In the genomic region with DNA sequence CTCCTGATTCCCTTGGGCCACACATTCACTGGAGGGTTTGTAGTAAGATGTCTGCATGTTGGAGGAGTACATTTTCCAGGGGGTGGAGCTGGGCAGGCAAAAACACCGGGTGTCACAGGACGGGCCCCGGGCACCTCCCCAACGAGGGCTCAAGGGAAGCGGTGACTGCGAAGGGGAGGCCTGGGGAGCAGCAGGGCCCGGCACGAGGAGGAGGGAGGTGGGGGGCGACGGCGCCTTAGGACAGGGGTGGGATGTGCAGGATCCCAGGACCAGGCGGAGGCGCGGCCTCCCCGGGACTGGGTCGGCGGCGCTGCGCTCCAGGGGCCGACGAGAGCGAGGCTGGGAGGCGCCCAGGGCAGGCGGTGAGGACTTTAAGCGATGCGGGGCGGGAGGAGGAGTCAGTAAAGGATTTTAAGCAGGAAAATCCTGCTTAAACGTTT, we compare ENCODE assay signal across 8 cellular contexts. TPM values are rescaled to one million over a fixed set of nuclear protein-coding genes. Genes with fewer than 3 reads are reported as not detected.
DNase-seq lines count a peak whose midpoint lies in the region; ATAC-seq and TF ChIP-seq lines count a peak whose summit lies in the region.

No MANE protein-coding gene starts in this region.

- H3K9ac ChIP-seq in fibroblast of lung (ENCODE audit: insufficient read depth, low read length): peak overlapping the region; percentile 92
- peak overlapping the region; percentile 90 for H3K9ac ChIP-seq in neural cell (ENCODE audit: low read length)

- intact Hi-C loops in CD4-positive, alpha-beta memory T cell (cut with micrococcal nuclease): loop anchor here (1.0 to 5.0 kb wide), 7 partner anchors 57 to 913 kb away; a partner anchor contains a TSS

- peaks cover 22 to 53% (median 38%) of the 10 kb centered on the region in 4 donors for H3K4me1 Mint-ChIP-seq in CD4-positive, alpha-beta memory T cell

- CTCF ChIA-PET in CD4-positive, alpha-beta memory T cell (lab: Charles Lee; ENCODE audit: partially characterized antibody): no interaction called here

- DNase-seq in CD4-positive, alpha-beta memory T cell: peak; percentile 26 to 59 (median 32)
- DNase-seq in LNCaP clone FGC (ENCODE audit: low read depth) (no peak), fibroblast of lung (ENCODE audit: low read depth in 2 of 2) (peak; percentile 24 to 32), upper lobe of left lung (peak; percentile 29 to 89)
- DNase-seq in activated CD8-positive, alpha-beta memory T cell treated with anti-CD3 and anti-CD28 coated beads, Interleukin-2, amount 50 U/mL, for 48 hours: peak; percentile 67

- no peaks in the 10 kb centered on the region for H3K9me3 ChIP-seq in CD4-positive, alpha-beta memory T cell (ENCODE audit: control insufficient read depth in 1 of 2, low read length in 2 of 2)
- no peaks in the 10 kb centered on the region for H3K9me3 ChIP-seq in fibroblast of lung (ENCODE audit: control insufficient read depth, insufficient read depth, low read depth, low read length)
- no peaks in the 10 kb centered on the region for H3K9me3 ChIP-seq in neural cell (ENCODE audit: low read length)
- peaks cover 0 to 3% (median 0%) of the 10 kb centered on the region in 4 donors for H3K9me3 ChIP-seq in upper lobe of left lung

- TF ChIP-seq EP300 in neural cell (conservative IDR thresholded peaks at IDR 0.05; ENCODE audit: poor library complexity, severe bottlenecking): no peak
- no peak for TF ChIP-seq EP300 in upper lobe of left lung (IDR thresholded peaks at IDR 0.05)

- no peaks in the 10 kb centered on the region for H3K27me3 ChIP-seq in CD4-positive, alpha-beta memory T cell (ENCODE audit: insufficient read depth, low read length)
- H3K27me3 ChIP-seq in fibroblast of lung (ENCODE audit: control insufficient read depth, insufficient read depth, low read length) (no peaks in the 10 kb centered on the region), neural cell (ENCODE audit: insufficient read depth, low read depth, low read length) (no peaks in the 10 kb centered on the region), upper lobe of left lung (no peaks in the 10 kb centered on the region)

- peaks cover 0 to 28% (median 8%) of the 10 kb centered on the region in 8 donors for H3K9me3 Mint-ChIP-seq in CD4-positive, alpha-beta memory T cell

- peak overlapping the region; percentile 92 to 96 for H3K4me3 ChIP-seq in CD4-positive, alpha-beta memory T cell (ENCODE audit: low read length in 2 of 2)
- peak overlapping the region; percentile 97 for H3K4me3 ChIP-seq in LNCaP clone FGC (ENCODE audit: low read depth, low read length)
- peak overlapping the region; percentile 80 to 99 (median 94) for H3K4me3 ChIP-seq in fibroblast of lung (replicated peaks in 1 of 4; ENCODE audit: control extremely low read depth in 1 of 4, insufficient read depth in 1 of 4, low read depth in 3 of 4, low read length in 4 of 4)
- H3K4me3 ChIP-seq in neural cell (ENCODE audit: low read length): peak overlapping the region; percentile 94
- peak overlapping the region; percentile 58 to 92 (median 84) for H3K4me3 ChIP-seq in upper lobe of left lung

- no peak for TF ChIP-seq RAD21 in neural cell (conservative IDR thresholded peaks at IDR 0.05)

- H3K9me2 ChIP-seq in neural cell (ENCODE audit: insufficient read depth, low read length): no peaks in the 10 kb centered on the region

- no peak for TF ChIP-seq POLR2A in upper lobe of left lung (IDR thresholded peaks at IDR 0.05)

- H3K4me2 ChIP-seq in fibroblast of lung (ENCODE audit: extremely low read depth, insufficient read depth, low read length) (peak overlapping the region; percentile 96), neural cell (ENCODE audit: low read length) (peak overlapping the region; percentile 88)

- WGBS in upper lobe of left lung, 2 donors: 1% methylated on average over 27 to 28 of the region's 28 CpGs

- H3K36me3 ChIP-seq in CD4-positive, alpha-beta memory T cell (ENCODE audit: insufficient read depth, low read length): peaks cover 10% of the 10 kb centered on the region
- no peaks in the 10 kb centered on the region for H3K36me3 ChIP-seq in fibroblast of lung (ENCODE audit: control insufficient read depth, insufficient read depth, low read length)
- no peaks in the 10 kb centered on the region for H3K36me3 ChIP-seq in neural cell (ENCODE audit: insufficient read depth, low read length)
- peaks cover 0 to 17% (median 5%) of the 10 kb centered on the region in 4 donors for H3K36me3 ChIP-seq in upper lobe of left lung

- no peaks in the 10 kb centered on the region for H3F3A ChIP-seq in neural cell (ENCODE audit: insufficient read depth, low read length, poor library complexity, severe bottlenecking)

- TF ChIP-seq CTCF in LNCaP clone FGC (IDR thresholded peaks at IDR 0.05; ENCODE audit: control insufficient read depth, extremely low read depth, insufficient read depth): 0 out of 2 replicates have a peak, but pooled peaks have one; percentile 3
- TF ChIP-seq CTCF in fibroblast of lung (conservative IDR thresholded peaks at IDR 0.05 in 1 of 2, IDR thresholded peaks at IDR 0.05 in 1 of 2; ENCODE audit: low read depth in 1 of 2, low read length in 2 of 2): no peak
- TF ChIP-seq CTCF in neural cell (IDR thresholded peaks at IDR 0.05; ENCODE audit: poor library complexity, severe bottlenecking): no peak
- no peak for TF ChIP-seq CTCF in upper lobe of left lung (IDR thresholded peaks at IDR 0.05)

- H3K79me2 ChIP-seq in fibroblast of lung (ENCODE audit: control insufficient read depth, insufficient read depth, low read length) (peaks cover 28% of the 10 kb centered on the region), neural cell (replicated peaks; ENCODE audit: insufficient read depth, low read length) (peaks cover 23% of the 10 kb centered on the region)

- no peaks in the 10 kb centered on the region for H3K27me3 Mint-ChIP-seq in CD4-positive, alpha-beta memory T cell

- H4K20me1 ChIP-seq in fibroblast of lung (ENCODE audit: control insufficient read depth, extremely low read depth, insufficient read depth, low read length) (no peaks in the 10 kb centered on the region), neural cell (ENCODE audit: insufficient read depth) (no peaks in the 10 kb centered on the region)

- peak overlapping the region; percentile 91 to 98 (median 95) for H3K27ac Mint-ChIP-seq in CD4-positive, alpha-beta memory T cell

- peak overlapping the region; percentile 91 for H2AFZ ChIP-seq in fibroblast of lung (ENCODE audit: low read length)
- H2AFZ ChIP-seq in neural cell (ENCODE audit: low read depth, low read length): peak overlapping the region; percentile 54

- POLR2A ChIA-PET in CD4-positive, alpha-beta memory T cell (lab: Charles Lee; ENCODE audit: partially characterized antibody): interaction anchor here (1.0 to 2.1 kb wide), 3 partner anchors 55 to 1053 kb away, joined by 3 to 8 read pairs (median 5); a partner anchor contains a TSS

- peak overlapping the region; percentile 87 to 96 (median 95) for H3K4me3 Mint-ChIP-seq in CD4-positive, alpha-beta memory T cell

- ATAC-seq in GM21528 (IDR thresholded peaks at IDR 0.05; ENCODE audit: low FRiP score, unreplicated experiment) (peak; percentile 33), upper lobe of left lung (ENCODE audit: low FRiP score in 2 of 2) (peak; percentile 60 to 64), GM18870 (IDR thresholded peaks at IDR 0.05; ENCODE audit: unreplicated experiment) (no peak)

- H3K36me3 Mint-ChIP-seq in CD4-positive, alpha-beta memory T cell: peaks cover 20 to 36% of the 10 kb centered on the region in 2 donors

- peaks cover 30% of the 10 kb centered on the region for H3K4me1 ChIP-seq in CD4-positive, alpha-beta memory T cell (ENCODE audit: insufficient read depth, low read length)
- H3K4me1 ChIP-seq in fibroblast of lung (ENCODE audit: control insufficient read depth, extremely low read depth, insufficient read depth, low read length) (no peaks in the 10 kb centered on the region), upper lobe of left lung (peaks cover 12 to 27% (median 17%) of the 10 kb centered on the region in 4 donors)

- H3K27ac ChIP-seq in CD4-positive, alpha-beta memory T cell (ENCODE audit: low read depth, low read length): peak overlapping the region; percentile 84
- peak overlapping the region; percentile 97 for H3K27ac ChIP-seq in fibroblast of lung (ENCODE audit: insufficient read depth, low read length)
- H3K27ac ChIP-seq in neural cell (ENCODE audit: low read length): peak overlapping the region; percentile 76
- peak overlapping the region; percentile 91 to 94 (median 92) for H3K27ac ChIP-seq in upper lobe of left lung

TF ChIP-seq in neural cell, 6 proteins besides CTCF, POLR2A, EP300 and RAD21 (continues in another document):
- no peak for TF ChIP-seq POLR2AphosphoS5 (IDR thresholded peaks at IDR 0.05)

RNA-seq across cellular contexts. Expression of a gene that starts 0.5 kb away (rescaled TPM):
- 10 to 100 TPM; 72.0 to 81.1 TPM for total RNA-seq in CD4-positive, alpha-beta memory T cell
- 10 to 100 TPM; 19.0 to 31.0 TPM for polyA plus RNA-seq in CD4-positive, alpha-beta memory T cell
- total RNA-seq in fibroblast of lung (22.6 and 28.9 TPM in 2 replicates), upper lobe of left lung (100 to 1,000 TPM in 1 of 6 donors, 10 to 100 TPM in 5; 25.0 to 150 (median 48.5) TPM)
- polyA plus RNA-seq in fibroblast of lung (13.1 and 21.0 TPM in 2 replicates), neural cell (28.1 and 38.8 TPM in 2 replicates)
- polyA plus RNA-seq in fibroblast of lung (2012): 7.9 and 13.3 TPM in 2 replicates
- polyA minus RNA-seq in fibroblast of lung (ENCODE audit: low replicate concordance) (10.5 and 12.0 TPM in 2 replicates), neural cell (71.6 and 76.3 TPM in 2 replicates)

RNA-seq across cellular contexts. Expression of a gene that starts 30.0 kb away (rescaled TPM):
- total RNA-seq in CD4-positive, alpha-beta memory T cell: 1 to 10 TPM; 1.0 to 1.3 TPM
- polyA plus RNA-seq in CD4-positive, alpha-beta memory T cell: 1 to 10 TPM; 1.6 to 1.8 TPM
- 11.8 and 15.7 TPM in 2 replicates for total RNA-seq in fibroblast of lung
- 7.2 and 9.9 TPM in 2 replicates for polyA plus RNA-seq in fibroblast of lung
- 4.2 and 5.9 TPM in 2 replicates for polyA plus RNA-seq in fibroblast of lung (2012)
- polyA minus RNA-seq in fibroblast of lung (ENCODE audit: low replicate concordance): 0.44 and 3.2 TPM in 2 replicates
- polyA plus RNA-seq in neural cell: 25.9 and 27.2 TPM in 2 replicates
- 35.1 and 37.4 TPM in 2 replicates for polyA minus RNA-seq in neural cell
- total RNA-seq in upper lobe of left lung: 1 to 10 TPM; 2.4 to 7.9 (median 4.3) TPM

RNA-seq across cellular contexts. Expression of a gene that starts 56.1 kb away (rescaled TPM):
- total RNA-seq in CD4-positive, alpha-beta memory T cell: 10 to 100 TPM; 23.0 to 24.3 TPM
- polyA plus RNA-seq in CD4-positive, alpha-beta memory T cell: 1 to 10 TPM; 3.4 to 4.5 TPM
- total RNA-seq in fibroblast of lung (8.5 and 10.6 TPM in 2 replicates), upper lobe of left lung (10 to 100 TPM in 4 of 6 donors, 1 to 10 TPM in 2; 5.3 to 21.0 (median 10.3) TPM)
- polyA plus RNA-seq in fibroblast of lung (5.6 and 5.7 TPM in 2 replicates), neural cell (7.4 and 7.7 TPM in 2 replicates)
- polyA plus RNA-seq in fibroblast of lung (2012): 3.0 and 3.3 TPM in 2 replicates
- polyA minus RNA-seq in fibroblast of lung (ENCODE audit: low replicate concordance) (2.4 and 5.8 TPM in 2 replicates), neural cell (21.7 and 27.1 TPM in 2 replicates)

RNA-seq across cellular contexts. Expression of a gene that starts 58.2 kb away (rescaled TPM):
- total RNA-seq in CD4-positive, alpha-beta memory T cell: not detected
- not detected for polyA plus RNA-seq in CD4-positive, alpha-beta memory T cell
- total RNA-seq in fibroblast of lung: not detected in 2 replicates
- 0.10 TPM in 1 of 2 replicates, not detected in the other for polyA plus RNA-seq in fibroblast of lung
- polyA plus RNA-seq in fibroblast of lung (2012): not detected in 2 replicates
- not detected in 2 replicates for polyA minus RNA-seq in fibroblast of lung (ENCODE audit: low replicate concordance)
- polyA plus RNA-seq in neural cell: not detected in 2 replicates
- polyA minus RNA-seq in neural cell: not detected in 2 replicates
- not detected for total RNA-seq in upper lobe of left lung
